ENCODE assay signal across 8 cellular contexts in the genomic region with DNA sequence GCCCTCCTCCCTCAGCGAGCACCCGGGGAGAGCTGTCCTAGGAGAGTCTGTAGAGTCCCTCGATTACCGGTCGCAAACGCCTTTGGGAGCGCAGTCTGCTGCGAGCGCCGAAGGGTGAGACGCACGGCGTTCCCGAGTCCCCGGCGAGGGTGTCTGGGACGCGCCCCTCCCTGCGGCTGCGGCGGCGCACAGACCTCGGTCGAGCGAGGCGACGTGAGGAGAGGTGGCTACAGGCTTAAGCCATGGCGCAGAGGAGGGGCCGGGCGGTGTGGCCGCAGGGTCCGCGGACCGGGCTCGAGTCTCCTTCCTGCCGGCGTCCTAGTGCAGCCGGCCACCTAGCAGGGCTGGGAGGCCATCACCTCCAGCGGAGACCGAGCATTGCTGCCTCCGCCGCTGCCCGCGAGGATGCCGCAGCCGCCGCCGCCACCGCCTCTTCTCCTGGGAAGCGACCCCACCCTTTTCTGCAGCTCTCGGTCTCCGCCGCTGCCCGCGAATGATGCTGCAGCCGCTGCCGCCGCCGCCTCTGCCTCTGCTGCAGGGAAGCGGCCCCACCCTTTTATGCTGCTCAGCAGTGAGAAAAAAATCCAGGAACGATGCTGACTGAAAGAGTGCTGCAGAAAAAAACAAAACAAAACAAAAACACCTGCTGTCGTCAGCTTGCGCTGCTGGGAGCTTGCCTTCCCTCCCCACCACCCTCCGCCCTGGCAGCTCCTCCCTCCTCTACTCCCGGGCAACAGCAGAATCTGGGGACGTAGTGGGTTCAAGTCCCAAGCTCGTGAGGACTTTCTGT. TPM values are rescaled to one million over a fixed set of nuclear protein-coding genes. Genes with fewer than 3 reads are reported as not detected.
DNase-seq lines count a peak whose midpoint lies in the region; ATAC-seq and TF ChIP-seq lines count a peak whose summit lies in the region.

A gene (minus strand): TSS at position 531 of the 790 bp plus-strand sequence. CDS start 669 bp downstream, outside the sequence.

- in situ Hi-C loops in G401 (cut with HindIII; ENCODE audit: low sequenced_read_pairs), result no loop called here

- H3K36me3 ChIP-seq in heart right ventricle (no peaks in the 10 kb centered on the region), parathyroid adenoma (ENCODE audit: control insufficient read depth, insufficient read depth, low read length) (no peaks in the 10 kb centered on the region)

- intact Hi-C loops in heart right ventricle (cut with DNase I), result loop anchor here in 2 of 10 donors (5.0 kb wide), 2 partner anchors 116 to 121 kb away; no protein-coding TSS in a partner anchor

- H3K36me3 Mint-ChIP-seq in activated naive CD4-positive, alpha-beta T cell treated with anti-CD3 and anti-CD28 coated beads, Interleukin-2, amount 50 U/mL, for 72 hours, result peaks cover 0 to 21% of the 10 kb centered on the region in 2 donors

- H3K79me2 ChIP-seq in parathyroid adenoma, result peaks cover 3% of the 10 kb centered on the region

- TF ChIP-seq CTCF in heart right ventricle (IDR thresholded peaks at IDR 0.05) (no peak), parathyroid adenoma (IDR thresholded peaks at IDR 0.05) (no peak)

- H3K9me3 ChIP-seq in heart right ventricle (no peaks in the 10 kb centered on the region), parathyroid adenoma (ENCODE audit: control insufficient read depth, low read length) (no peaks in the 10 kb centered on the region)

- WGBS in heart right ventricle, 2 donors, result 2% methylated on average over 64 to 67 of the region's 67 CpGs

- H2AFZ ChIP-seq in parathyroid adenoma, result peak within 1 kb of the TSS; percentile 86

- H3K4me1 ChIP-seq in heart right ventricle (peaks cover 9 to 19% (median 14%) of the 10 kb centered on the region in 9 donors), parathyroid adenoma (peaks cover 4% of the 10 kb centered on the region)

- H3K4me2 ChIP-seq in parathyroid adenoma (ENCODE audit: low read length), result peak within 1 kb of the TSS; percentile 77

- no peak within 1 kb of the TSS for H3K9ac ChIP-seq in parathyroid adenoma

- peak; percentile 46 to 55 for ATAC-seq in activated naive CD4-positive, alpha-beta T cell treated with anti-CD3 and anti-CD28 coated beads, Interleukin-2, amount 50 U/mL, for 72 hours
- peak; percentile 41 to 76 (median 48) for ATAC-seq in heart right ventricle
- no peak for ATAC-seq in GM19463 (IDR thresholded peaks at IDR 0.05; ENCODE audit: unreplicated experiment)
- no peak for ATAC-seq in GM18907 (IDR thresholded peaks at IDR 0.05; ENCODE audit: unreplicated experiment)

- H3K27ac Mint-ChIP-seq in activated naive CD4-positive, alpha-beta T cell treated with anti-CD3 and anti-CD28 coated beads, Interleukin-2, amount 50 U/mL, for 72 hours, result peak within 1 kb of the TSS in 1 of 2 donors; percentile 91

- peaks cover 0 to 84% (median 8%) of the 10 kb centered on the region in 7 donors for H3K27me3 ChIP-seq in heart right ventricle
- H3K27me3 ChIP-seq in parathyroid adenoma (ENCODE audit: control insufficient read depth, insufficient read depth, low read length), result no peaks in the 10 kb centered on the region

- H3K9me3 Mint-ChIP-seq in activated naive CD4-positive, alpha-beta T cell treated with anti-CD3 and anti-CD28 coated beads, Interleukin-2, amount 50 U/mL, for 72 hours, result peaks cover 0 to 5% of the 10 kb centered on the region in 2 donors

- H3K4me3 ChIP-seq in heart right ventricle, result peak within 1 kb of the TSS; percentile 32 to 85 (median 63)
- H3K4me3 ChIP-seq in parathyroid adenoma (ENCODE audit: low read depth, low read length), result peak within 1 kb of the TSS; percentile 24

- DNase-seq in G401 (ENCODE audit: low spot score), result peak; percentile 67
- peak; percentile 36 for DNase-seq in NCI-H1694 treated with DMSO at 0.1 percent for 48 hours (lab: John Stamatoyannopoulos, UW)
- peak in 1 of 2 donors; percentile 45 for DNase-seq in activated naive CD4-positive, alpha-beta T cell treated with anti-CD3 and anti-CD28 coated beads, Interleukin-2, amount 50 U/mL, for 72 hours (ENCODE audit: low spot score in 2 of 2)
- DNase-seq in heart right ventricle, result peak in 1 of 2 donors; percentile 41
- DNase-seq in NAMALWA (ENCODE audit: low spot score), result no peak

- H3K27ac ChIP-seq in heart right ventricle, result peak within 1 kb of the TSS in 5 of 10 donors; percentile 23 to 64 (median 62)
- H3K27ac ChIP-seq in parathyroid adenoma, result no peak within 1 kb of the TSS

RNA-seq across cellular contexts. Expression of the gene that starts here (rescaled TPM):
- total RNA-seq in G401 (2014; rRNA removed; shearing (Covaris generic)), result 1.6 TPM in 1 of 2 replicates, not detected in the other
- total RNA-seq in activated naive CD4-positive, alpha-beta T cell treated with anti-CD3 and anti-CD28 coated beads, Interleukin-2, amount 50 U/mL, for 72 hours, result under 1 TPM in 1 of 2 donors, not detected in 1; 0.06 TPM
- total RNA-seq in heart right ventricle, result 1 to 10 TPM; 1.9 to 9.1 (median 6.1) TPM
- polyA plus RNA-seq in heart right ventricle, result 1 to 10 TPM; 1.2 to 1.7 TPM

Comparison
In these comparisons a context has a peak if more than half of its experiments do, and no peak if none do; other contexts are left out.
1. Peak in ATAC-seq in activated naive CD4-positive, alpha-beta T cell treated with anti-CD3 and anti-CD28 coated beads, Interleukin-2, amount 50 U/mL, for 72 hours; RNA of the gene not detected or under 1 TPM.
2. ATAC-seq: peak in heart right ventricle (8 of 8); none in GM19463 (single experiment) and GM18907 (single experiment).